ENCODE assay signal across 12 cellular contexts in the genomic region with DNA sequence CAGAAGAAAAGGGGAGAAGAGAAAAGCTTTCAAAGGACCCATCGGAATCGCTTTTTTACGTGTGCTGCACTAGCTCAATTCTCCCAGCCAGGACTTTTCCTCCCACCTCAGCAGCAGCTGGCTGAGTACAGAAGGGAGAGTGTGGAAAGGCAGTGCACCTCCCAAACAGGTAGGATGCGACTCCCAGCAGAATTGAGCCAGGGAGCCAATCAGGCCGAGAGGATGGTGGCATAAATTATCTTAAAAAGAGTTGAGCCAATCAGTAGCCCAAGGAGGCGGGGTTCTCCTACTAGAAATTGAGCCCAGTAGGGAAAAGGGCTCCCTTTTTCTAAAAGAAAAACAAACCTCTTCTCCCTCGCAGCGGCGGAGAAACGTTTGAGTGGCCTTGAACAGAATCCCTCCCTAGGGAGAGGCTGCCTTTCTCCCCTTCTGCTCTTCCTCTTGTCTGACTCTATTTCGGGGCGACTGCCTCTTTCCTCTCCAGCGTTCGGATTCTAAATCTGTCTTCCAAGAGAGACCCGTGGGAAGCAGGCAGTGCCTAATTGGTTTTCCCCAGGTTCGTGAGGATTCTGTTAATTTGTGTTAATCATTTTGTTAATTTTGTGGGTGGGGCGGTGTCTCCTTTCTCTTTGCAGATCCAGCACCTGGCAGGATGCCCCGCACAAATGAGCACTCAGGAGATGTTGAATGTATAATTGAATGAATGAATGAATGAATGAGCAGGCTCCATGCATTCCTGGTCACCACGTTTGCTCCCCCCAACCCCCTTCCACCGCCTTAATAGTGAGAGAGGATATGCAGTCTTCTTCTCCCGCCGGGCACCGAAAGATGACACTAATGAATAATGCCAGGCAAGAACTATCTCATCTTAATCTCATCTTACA. TPM values are rescaled to one million over a fixed set of nuclear protein-coding genes. Genes with fewer than 3 reads are reported as not detected.
DNase-seq lines count a peak whose midpoint lies in the region; ATAC-seq and TF ChIP-seq lines count a peak whose summit lies in the region.
"Had no signal": no experiment of that assay in that cellular context is flagged by ENCODE, and none has a peak within 500 bp of the region (broad histone marks: within the 10 kb centered on the region; RNA-seq: fewer than 3 reads in every experiment).

Gene GABRG1 (minus strand): TSS at position 183 of the 884 bp plus-strand sequence. CDS start 141 bp downstream, at position 42.

- H3K27me3 Mint-ChIP-seq in glutamatergic neuron (ENCODE audit: unreplicated experiment) (no peaks in the 10 kb centered on the region), natural killer cell (ENCODE audit: low read depth in 2 of 2) (no peaks in the 10 kb centered on the region)
- H3K27me3 Mint-ChIP-seq in activated CD8-positive, alpha-beta T cell treated with anti-CD3 and anti-CD28 coated beads for 36 hours: no peaks in the 10 kb centered on the region
- H3K27me3 Mint-ChIP-seq: activated CD4-positive, alpha-beta T cell treated with anti-CD3 and anti-CD28 coated beads for 36 hours; CD4-positive, alpha-beta memory T cell had no signal

- H3K4me1 Mint-ChIP-seq in glutamatergic neuron (ENCODE audit: low read depth, unreplicated experiment) (peaks cover 10% of the 10 kb centered on the region), natural killer cell (no peaks in the 10 kb centered on the region)
- H3K4me1 Mint-ChIP-seq in activated CD8-positive, alpha-beta T cell treated with anti-CD3 and anti-CD28 coated beads for 36 hours (ENCODE audit: low read depth): no peaks in the 10 kb centered on the region
- H3K4me1 Mint-ChIP-seq: activated CD4-positive, alpha-beta T cell treated with anti-CD3 and anti-CD28 coated beads for 36 hours; CD4-positive, alpha-beta memory T cell had no signal

- H3K27ac Mint-ChIP-seq in glutamatergic neuron (ENCODE audit: unreplicated experiment): no peak within 1 kb of the TSS
- no peak within 1 kb of the TSS for H3K27ac Mint-ChIP-seq in natural killer cell
- no peak within 1 kb of the TSS for H3K27ac Mint-ChIP-seq in activated CD8-positive, alpha-beta T cell treated with anti-CD3 and anti-CD28 coated beads for 36 hours
- H3K27ac Mint-ChIP-seq: activated CD4-positive, alpha-beta T cell treated with anti-CD3 and anti-CD28 coated beads for 36 hours; CD4-positive, alpha-beta memory T cell had no signal

- DNase-seq in DMS153 treated with DMSO at 0.1 percent for 48 hours (lab: John Stamatoyannopoulos, UW; ENCODE audit: unreplicated experiment) (peak; percentile 24), NCI-H510A (lab: John Stamatoyannopoulos, UW) (peak; percentile 57), glutamatergic neuron (peak; percentile 22), occipital lobe (lab: John Stamatoyannopoulos, UW) (peak; percentile 65), natural killer cell (no peak), NCI-H226 (no peak)
- no peak for DNase-seq in activated CD8-positive, alpha-beta T cell treated with anti-CD3 and anti-CD28 coated beads for 36 hours
- DNase-seq: activated CD4-positive, alpha-beta T cell treated with anti-CD3 and anti-CD28 coated beads for 36 hours; CD4-positive, alpha-beta memory T cell; NCI-H446 had no signal

- no peaks in the 10 kb centered on the region for H3K9me3 Mint-ChIP-seq in glutamatergic neuron (ENCODE audit: unreplicated experiment)
- H3K9me3 Mint-ChIP-seq in natural killer cell: peaks cover 12 to 14% of the 10 kb centered on the region in 2 donors
- H3K9me3 Mint-ChIP-seq in activated CD8-positive, alpha-beta T cell treated with anti-CD3 and anti-CD28 coated beads for 36 hours: peaks cover 6% of the 10 kb centered on the region

- H3K4me3 Mint-ChIP-seq in glutamatergic neuron (ENCODE audit: unreplicated experiment): peak within 1 kb of the TSS; percentile 89
- H3K4me3 Mint-ChIP-seq in natural killer cell: no peak within 1 kb of the TSS
- no peak within 1 kb of the TSS for H3K4me3 Mint-ChIP-seq in activated CD8-positive, alpha-beta T cell treated with anti-CD3 and anti-CD28 coated beads for 36 hours
- H3K4me3 Mint-ChIP-seq: activated CD4-positive, alpha-beta T cell treated with anti-CD3 and anti-CD28 coated beads for 36 hours; CD4-positive, alpha-beta memory T cell had no signal

- H3K36me3 Mint-ChIP-seq in glutamatergic neuron (ENCODE audit: unreplicated experiment) (no peaks in the 10 kb centered on the region), natural killer cell (no peaks in the 10 kb centered on the region)
- H3K36me3 Mint-ChIP-seq in activated CD8-positive, alpha-beta T cell treated with anti-CD3 and anti-CD28 coated beads for 36 hours (ENCODE audit: low read depth): no peaks in the 10 kb centered on the region
- H3K36me3 Mint-ChIP-seq: CD4-positive, alpha-beta memory T cell had no signal

- CTCF ChIA-PET in activated CD8-positive, alpha-beta T cell treated with anti-CD3 and anti-CD28 coated beads for 36 hours (lab: Charles Lee): no interaction called here

- intact Hi-C loops in natural killer cell (cut with micrococcal nuclease): no loop called here
- intact Hi-C loops in activated CD8-positive, alpha-beta T cell treated with anti-CD3 and anti-CD28 coated beads for 36 hours (cut with micrococcal nuclease): no loop called here

- POLR2A ChIA-PET in activated CD8-positive, alpha-beta T cell treated with anti-CD3 and anti-CD28 coated beads for 36 hours (lab: Charles Lee): no interaction called here

- no peak for TF ChIP-seq CTCF in glutamatergic neuron (IDR thresholded peaks at IDR 0.05; ENCODE audit: partially characterized antibody, unreplicated experiment)
- no peak for TF ChIP-seq CTCF in natural killer cell (IDR thresholded peaks at IDR 0.05)
- no peak for TF ChIP-seq CTCF in activated CD8-positive, alpha-beta T cell treated with anti-CD3 and anti-CD28 coated beads for 36 hours (IDR thresholded peaks at IDR 0.05)

- no peak for ATAC-seq in natural killer cell
- no peak for ATAC-seq in activated CD8-positive, alpha-beta T cell treated with anti-CD3 and anti-CD28 coated beads for 36 hours
- ATAC-seq in HG02970 (IDR thresholded peaks at IDR 0.05; ENCODE audit: low FRiP score, unreplicated experiment): no peak
- ATAC-seq: activated CD4-positive, alpha-beta T cell treated with anti-CD3 and anti-CD28 coated beads for 36 hours; K562 had no signal

RNA-seq across cellular contexts. Expression of gene GABRG1, which starts in this region (rescaled TPM):
- not detected for total RNA-seq in glutamatergic neuron (ENCODE audit: unreplicated experiment)
- 49.9 TPM for total RNA-seq in occipital lobe
- total RNA-seq in natural killer cell: not detected
- total RNA-seq in activated CD8-positive, alpha-beta T cell treated with anti-CD3 and anti-CD28 coated beads for 36 hours: not detected
- total RNA-seq: activated CD4-positive, alpha-beta T cell treated with anti-CD3 and anti-CD28 coated beads for 36 hours; CD4-positive, alpha-beta memory T cell had no signal

Comparison
In these comparisons a context has a peak if more than half of its experiments do, and no peak if none do; other contexts are left out.
1. RNA of gene GABRG1 (total RNA-seq): 49.9 TPM in occipital lobe (single experiment); not detected in glutamatergic neuron (single experiment), not detected in natural killer cell and not detected in activated CD8-positive, alpha-beta T cell treated with anti-CD3 and anti-CD28 coated beads for 36 hours; every median in the first group is over 10 times any median in the second.
2. Peak in DNase-seq in glutamatergic neuron; RNA of the gene not detected or under 1 TPM.
3. DNase-seq: peak in DMS153 treated with DMSO at 0.1 percent for 48 hours (single experiment), NCI-H510A (single experiment) and occipital lobe (single experiment); none in natural killer cell (single experiment), activated CD8-positive, alpha-beta T cell treated with anti-CD3 and anti-CD28 coated beads for 36 hours (single experiment) and NCI-H226 (single experiment).